ENCODE assay signal across 8 cellular contexts in genomic region chr15:74382004-74382816, GRCh38. TPM values are rescaled to one million over a fixed set of nuclear protein-coding genes. Genes with fewer than 3 reads are reported as not detected.
DNase-seq lines count a peak whose midpoint lies in the region; ATAC-seq, FAIRE-seq and TF ChIP-seq lines count a peak whose summit lies in the region.

No MANE protein-coding gene starts in this region.

- peaks cover 15% of the 10 kb centered on the region; the same call in 1 of the 2 replicates for H3F3A ChIP-seq in PC-9 (ENCODE audit: insufficient read depth, low read depth)

- no peak for FAIRE-seq in HTR-8/SVneo (lab: Jason Lieb, UNC)

- no peaks in the 10 kb centered on the region for H3K27me3 Mint-ChIP-seq in activated T-cell treated with anti-CD3 and anti-CD28 coated beads, Interleukin-2, amount 50 U/mL, for 72 hours (ENCODE audit: low read depth)
- peaks cover 8% of the 10 kb centered on the region for H3K27me3 Mint-ChIP-seq in nephron (ENCODE audit: low read depth)

- H3K27ac Mint-ChIP-seq in activated T-cell treated with anti-CD3 and anti-CD28 coated beads, Interleukin-2, amount 50 U/mL, for 72 hours = peak overlapping the region; percentile 31
- peak overlapping the region; percentile 47 to 81 (median 65) for H3K27ac Mint-ChIP-seq in nephron

- H3K4me2 ChIP-seq in PC-9 = no peak overlapping the region

- H3K36me3 Mint-ChIP-seq in activated T-cell treated with anti-CD3 and anti-CD28 coated beads, Interleukin-2, amount 50 U/mL, for 72 hours (ENCODE audit: insufficient read depth in 2 of 2) = no peaks in the 10 kb centered on the region
- no peaks in the 10 kb centered on the region for H3K36me3 Mint-ChIP-seq in nephron (ENCODE audit: low read depth)

- peak; percentile 32 to 48 for ATAC-seq in activated T-cell treated with anti-CD3 and anti-CD28 coated beads, Interleukin-2, amount 50 U/mL, for 72 hours (replicated peaks in 1 of 2)

- H3K4me1 ChIP-seq in PC-9 (replicated peaks; ENCODE audit: insufficient read depth) = peaks cover 63% of the 10 kb centered on the region

- H3K79me2 ChIP-seq in PC-9 (ENCODE audit: low read depth) = no peaks in the 10 kb centered on the region

- DNase-seq in GF-D8 (lab: John Stamatoyannopoulos, UW) (peak; percentile 30), HTR-8/SVneo (ENCODE audit: insufficient read length, low spot score) (peak; percentile 91), PC-9 (peak; percentile 62 to 91), fibroblast of gingiva (ENCODE audit: low read depth) (peak; percentile 59), superior temporal gyrus (ENCODE audit: extremely low spot score) (peak; percentile 95), GM19240 (ENCODE audit: insufficient read length, low spot score) (no peak)
- peak; percentile 79 to 90 for DNase-seq in activated T-cell treated with anti-CD3 and anti-CD28 coated beads, Interleukin-2, amount 50 U/mL, for 72 hours

- H2AFZ ChIP-seq in PC-9 = no peak overlapping the region

- H3K27ac ChIP-seq in PC-9 = no peak overlapping the region

- no peaks in the 10 kb centered on the region for H3K9me2 ChIP-seq in PC-9 (ENCODE audit: insufficient read depth)

- intact Hi-C loops in PC-9 (cut with micrococcal nuclease; ENCODE audit: unreplicated experiment) = loop anchor here (1.0 to 2.0 kb wide), 3 partner anchors 15 to 165 kb away; no protein-coding TSS in a partner anchor

- POLR2A ChIA-PET in PC-9 (lab: Charles Lee; ENCODE audit: unreplicated experiment) = no interaction called here

- H3K9me3 Mint-ChIP-seq in activated T-cell treated with anti-CD3 and anti-CD28 coated beads, Interleukin-2, amount 50 U/mL, for 72 hours = no peaks in the 10 kb centered on the region
- no peaks in the 10 kb centered on the region for H3K9me3 Mint-ChIP-seq in nephron

- no peaks in the 10 kb centered on the region for H3K27me3 ChIP-seq in PC-9 (ENCODE audit: insufficient read depth, low read depth)

- no TSS peak for BruUV-seq in PC-9 (replicated peaks; lab: Mats Ljungman, UMichigan)

- peak; percentile 91 for TF ChIP-seq CTCF in PC-9 (conservative IDR thresholded peaks at IDR 0.05)
- peak; percentile 93 to 95 (median 95) for TF ChIP-seq CTCF in nephron (IDR thresholded peaks at IDR 0.05; ENCODE audit: unreplicated experiment in 3 of 3)

- peaks cover 87% of the 10 kb centered on the region for H3K4me1 Mint-ChIP-seq in activated T-cell treated with anti-CD3 and anti-CD28 coated beads, Interleukin-2, amount 50 U/mL, for 72 hours (ENCODE audit: low read depth)
- H3K4me1 Mint-ChIP-seq in nephron = peaks cover 43% of the 10 kb centered on the region

- H3K9me3 ChIP-seq in PC-9 (ENCODE audit: insufficient read depth, low read depth) = no peaks in the 10 kb centered on the region

- no peak overlapping the region for H3K4me3 ChIP-seq in PC-9

- CTCF ChIA-PET in PC-9 (lab: Charles Lee) = interaction anchor here (0.6 to 1.5 kb wide), 6 partner anchors 18 to 56 kb away, joined by 3 to 5 read pairs (median 4); partner anchors contain the start of gene SEMA7A

- H3K4me3 Mint-ChIP-seq in activated T-cell treated with anti-CD3 and anti-CD28 coated beads, Interleukin-2, amount 50 U/mL, for 72 hours = no peak overlapping the region
- H3K4me3 Mint-ChIP-seq in nephron = no peak overlapping the region

- H3K36me3 ChIP-seq in PC-9 (ENCODE audit: low read depth) = no peaks in the 10 kb centered on the region

- H4K20me1 ChIP-seq in PC-9 (ENCODE audit: insufficient read depth) = no peaks in the 10 kb centered on the region

RNA-seq across cellular contexts. Expression of gene CYP11A1, which starts 14.8 kb away (rescaled TPM):
- total RNA-seq in PC-9 (2021) = 7.1 and 9.6 TPM in 2 replicates
- total RNA-seq in activated T-cell treated with anti-CD3 and anti-CD28 coated beads, Interleukin-2, amount 50 U/mL, for 72 hours = under 1 TPM; 0.21 to 0.26 TPM

RNA-seq across cellular contexts. Expression of gene SEMA7A, which starts 51.5 kb away (rescaled TPM):
- 8.3 and 14.5 TPM in 2 replicates for total RNA-seq in PC-9 (2021)
- total RNA-seq in activated T-cell treated with anti-CD3 and anti-CD28 coated beads, Interleukin-2, amount 50 U/mL, for 72 hours = 10 to 100 TPM; 46.7 to 57.1 TPM
